Comparison of ENCODE assay signal across 14 cellular contexts in genomic region chr20:50819344-50819743, GRCh38. TPM values are rescaled to one million over a fixed set of nuclear protein-coding genes. Genes with fewer than 3 reads are reported as not detected.
DNase-seq lines count a peak whose midpoint lies in the region; ATAC-seq, FAIRE-seq and TF ChIP-seq lines count a peak whose summit lies in the region.
"Had no signal": no experiment of that assay in that cellular context is flagged by ENCODE, and none has a peak within 500 bp of the region (broad histone marks: within the 10 kb centered on the region; RNA-seq: fewer than 3 reads in every experiment).

No MANE protein-coding gene starts in this region.

- DNase-seq in naive B cell (no peak), BE2C (no peak), cerebellar cortex (ENCODE audit: low spot score) (no peak), H54 (ENCODE audit: insufficient read length, low spot score) (no peak)
- DNase-seq: activated CD4-positive, alpha-beta T cell treated with anti-CD3 and anti-CD28 coated beads, Interleukin-2, amount 50 U/mL, for 48 hours; activated naive CD4-positive, alpha-beta T cell treated with anti-CD3 and anti-CD28 coated beads, Interleukin-2, amount 10 ng/mL, durations not matched to agents 7 days and 5 days; central memory CD4-positive, alpha-beta T cell; head of caudate nucleus; T-helper 2 cell; thyroid gland had no signal

- ATAC-seq in GM18868 (IDR thresholded peaks at IDR 0.05; ENCODE audit: unreplicated experiment), result peak; percentile 41
- ATAC-seq in GM21825 (IDR thresholded peaks at IDR 0.05; ENCODE audit: unreplicated experiment), result peak; percentile 30
- no peak for ATAC-seq in naive B cell (ENCODE audit: low read depth in 2 of 2)
- ATAC-seq in GM18498 (IDR thresholded peaks at IDR 0.05; ENCODE audit: unreplicated experiment), result no peak

- H3K4me1 ChIP-seq in BE2C, result peaks cover 10% of the 10 kb centered on the region; the same call in 1 of the 2 replicates

- no peak for FAIRE-seq in H54 (lab: Jason Lieb, UNC)

- peaks cover 58 to 70% (median 61%) of the 10 kb centered on the region in 3 donors for H3K4me1 Mint-ChIP-seq in IgD-negative memory B cell
- H3K4me1 Mint-ChIP-seq in naive B cell, result peaks cover 68 to 86% (median 81%) of the 10 kb centered on the region in 3 donors

- TF ChIP-seq CTCF in BE2C (IDR thresholded peaks at IDR 0.05; ENCODE audit: low read depth, low read length), result no peak

- H3K9me3 Mint-ChIP-seq in IgD-negative memory B cell, result no peaks in the 10 kb centered on the region
- peaks cover 0 to 4% (median 0%) of the 10 kb centered on the region in 7 donors for H3K9me3 Mint-ChIP-seq in naive B cell

- H3K9me3 ChIP-seq in BE2C, result no peaks in the 10 kb centered on the region
- H3K9me3 ChIP-seq: thyroid gland had no signal

- H3K4me3 Mint-ChIP-seq in IgD-negative memory B cell (peak overlapping the region; percentile 54 to 86 (median 74)), naive B cell (peak overlapping the region in 5 of 8 donors; percentile 6 to 88 (median 77))
- H3K4me3 Mint-ChIP-seq: activated naive CD4-positive, alpha-beta T cell treated with anti-CD3 and anti-CD28 coated beads, Interleukin-2, amount 10 ng/mL, durations not matched to agents 7 days and 5 days had no signal

- H3K27ac Mint-ChIP-seq in IgD-negative memory B cell (peak overlapping the region; percentile 95 to 99 (median 96)), naive B cell (peak overlapping the region; percentile 30 to 96 (median 92))

- TF ChIP-seq POLR2A in H54 (IDR thresholded peaks at IDR 0.05; ENCODE audit: low read depth, low read length), result no peak

- H3K36me3 Mint-ChIP-seq in IgD-negative memory B cell (no peaks in the 10 kb centered on the region), naive B cell (peaks cover 5 to 8% of the 10 kb centered on the region in 2 donors)

- no peaks in the 10 kb centered on the region for H3K36me3 ChIP-seq in BE2C
- H3K36me3 ChIP-seq: thyroid gland had no signal

- H3K27me3 ChIP-seq in BE2C, result no peaks in the 10 kb centered on the region
- H3K27me3 ChIP-seq: thyroid gland had no signal

- no peak overlapping the region for H3K4me3 ChIP-seq in BE2C (ENCODE audit: low read depth, low read length)
- H3K4me3 ChIP-seq: thyroid gland had no signal

- H3K27me3 Mint-ChIP-seq in IgD-negative memory B cell, result no peaks in the 10 kb centered on the region
- no peaks in the 10 kb centered on the region for H3K27me3 Mint-ChIP-seq in naive B cell

RNA-seq across cellular contexts. Expression of gene BCAS4, which starts 24.5 kb away (rescaled TPM):
- polyA plus RNA-seq in IgD-negative memory B cell (118 TPM), naive B cell (ENCODE audit: low read depth in 6 of 6) (10 to 100 TPM; 62.1 to 82.2 (median 70.3) TPM)
- 14.5 TPM for polyA plus RNA-seq in BE2C (2012; ENCODE audit: insufficient read depth, insufficient read length, low read depth)

Comparison
In these comparisons a context has a peak if more than half of its experiments do, and no peak if none do; other contexts are left out.
1. ATAC-seq: peak in GM18868 (single experiment) and GM21825 (single experiment); none in naive B cell (0 of 2) and GM18498 (single experiment).